ENCODE assay signal across 26 cellular contexts in genomic region chr5:146165469-146165868, GRCh38.
"Had no signal": no experiment of that assay in that cellular context is flagged by ENCODE, and none has a peak within 500 bp of the region (broad histone marks: within the 10 kb centered on the region; RNA-seq: fewer than 3 reads in every experiment).

No MANE protein-coding gene starts in this region.

- H3K9ac ChIP-seq: neural progenitor cell had no signal

- H3K4me3 ChIP-seq: neural progenitor cell, sigmoid colon, smooth muscle cell, vagina had no signal

- H3K27ac ChIP-seq: neural progenitor cell, sigmoid colon, vagina, WERI-Rb-1 had no signal

- ATAC-seq: activated CD8-positive, alpha-beta memory T cell treated with anti-CD3 and anti-CD28 coated beads, Interleukin-2, amount 10 ng/mL, durations not matched to agents 7 days and 5 days; activated CD8-positive, alpha-beta T cell treated with anti-CD3 and anti-CD28 coated beads for 36 hours; activated naive CD8-positive, alpha-beta T cell treated with anti-CD3 and anti-CD28 coated beads, Interleukin-2, amount 50 U/mL, for 24 hours; left ventricle myocardium superior; naive thymus-derived CD8-positive, alpha-beta T cell; stimulated activated memory B cell treated with anti-CD40 and anti-IgM and Interleukin-4, amounts not matched to agents 10 μg/mL and 1 μg/mL and 100 μg/mL, for 72 hours had no signal

- DNase-seq: activated CD4-positive, alpha-beta T cell treated with anti-CD3 and anti-CD28 coated beads, Interleukin-2, amount 10 ng/mL, durations not matched to agents 7 days and 5 days; activated CD4-positive, CD25-positive, alpha-beta regulatory T cell treated with anti-CD3 and anti-CD28 coated beads, Interleukin-2, amount 50 U/mL, for 72 hours; activated CD8-positive, alpha-beta memory T cell treated with anti-CD3 and anti-CD28 coated beads, Interleukin-2, amount 10 ng/mL, durations not matched to agents 7 days and 5 days; activated CD8-positive, alpha-beta T cell treated with anti-CD3 and anti-CD28 coated beads for 36 hours; activated gamma-delta T cell; activated naive CD4-positive, alpha-beta T cell treated with anti-CD3 and anti-CD28 coated beads, Interleukin-2, amount 50 U/mL, for 16 hours; activated naive CD8-positive, alpha-beta T cell treated with anti-CD3 and anti-CD28 coated beads, Interleukin-2, amount 50 U/mL, for 24 hours; activated T-cell treated with anti-CD3 and anti-CD28 coated beads for 4 hours; aorta; cerebellar nuclear complex; effector CD4-positive, alpha-beta T cell; hippocampal formation; left ventricle myocardium superior; mammary epithelial cell; naive thymus-derived CD8-positive, alpha-beta T cell; posterior cingulate gyrus; sigmoid colon; stimulated activated CD4-positive, alpha-beta T cell treated with anti-CD3 and anti-CD28 coated beads, Interleukin-15, amount 100 ng/mL, for 24 hours; WERI-Rb-1 had no signal

- H3K4me1 ChIP-seq: neural progenitor cell, sigmoid colon, vagina had no signal

- H3K4me1 Mint-ChIP-seq: activated naive CD8-positive, alpha-beta T cell treated with anti-CD3 and anti-CD28 coated beads, Interleukin-2, amount 50 U/mL, for 24 hours; mesothelial cell of epicardium; neural progenitor cell had no signal

- H3K9me3 ChIP-seq: sigmoid colon, vagina had no signal

- H3K27me3 Mint-ChIP-seq: activated CD4-positive, alpha-beta T cell treated with anti-CD3 and anti-CD28 coated beads, Interleukin-2, amount 10 ng/mL, durations not matched to agents 7 days and 5 days; activated CD8-positive, alpha-beta memory T cell treated with anti-CD3 and anti-CD28 coated beads, Interleukin-2, amount 10 ng/mL, durations not matched to agents 7 days and 5 days; activated CD8-positive, alpha-beta T cell treated with anti-CD3 and anti-CD28 coated beads for 36 hours; activated naive CD8-positive, alpha-beta T cell treated with anti-CD3 and anti-CD28 coated beads, Interleukin-2, amount 50 U/mL, for 24 hours; dendritic cell treated with granulocyte-macrophage colony-stimulating factor and Interleukin-4, amounts not matched to agents 40 ng/mL and 50 ng/mL, for 4 days; naive thymus-derived CD8-positive, alpha-beta T cell; stimulated activated memory B cell treated with anti-CD40 and anti-IgM and Interleukin-4, amounts not matched to agents 10 μg/mL and 1 μg/mL and 100 μg/mL, for 72 hours; type B pancreatic cell had no signal

- H3K4me2 ChIP-seq: neural progenitor cell, smooth muscle cell had no signal

- H2AFZ ChIP-seq: neural progenitor cell had no signal

- H3K27me3 ChIP-seq: neural progenitor cell, sigmoid colon, vagina had no signal

- H3K4me3 Mint-ChIP-seq: activated CD4-positive, alpha-beta T cell treated with anti-CD3 and anti-CD28 coated beads, Interleukin-2, amount 10 ng/mL, durations not matched to agents 7 days and 5 days; activated CD8-positive, alpha-beta memory T cell treated with anti-CD3 and anti-CD28 coated beads, Interleukin-2, amount 10 ng/mL, durations not matched to agents 7 days and 5 days; activated CD8-positive, alpha-beta T cell treated with anti-CD3 and anti-CD28 coated beads for 36 hours; activated naive CD8-positive, alpha-beta T cell treated with anti-CD3 and anti-CD28 coated beads, Interleukin-2, amount 50 U/mL, for 24 hours; dendritic cell treated with granulocyte-macrophage colony-stimulating factor and Interleukin-4, amounts not matched to agents 40 ng/mL and 50 ng/mL, for 4 days; mesothelial cell of epicardium; naive thymus-derived CD8-positive, alpha-beta T cell; neural progenitor cell; stimulated activated memory B cell treated with anti-CD40 and anti-IgM and Interleukin-4, amounts not matched to agents 10 μg/mL and 1 μg/mL and 100 μg/mL, for 72 hours; type B pancreatic cell had no signal

- H3K9me3 Mint-ChIP-seq: activated CD4-positive, alpha-beta T cell treated with anti-CD3 and anti-CD28 coated beads, Interleukin-2, amount 10 ng/mL, durations not matched to agents 7 days and 5 days; activated CD8-positive, alpha-beta T cell treated with anti-CD3 and anti-CD28 coated beads for 36 hours; activated naive CD8-positive, alpha-beta T cell treated with anti-CD3 and anti-CD28 coated beads, Interleukin-2, amount 50 U/mL, for 24 hours; dendritic cell treated with granulocyte-macrophage colony-stimulating factor and Interleukin-4, amounts not matched to agents 40 ng/mL and 50 ng/mL, for 4 days; naive thymus-derived CD8-positive, alpha-beta T cell; neural progenitor cell; stimulated activated memory B cell treated with anti-CD40 and anti-IgM and Interleukin-4, amounts not matched to agents 10 μg/mL and 1 μg/mL and 100 μg/mL, for 72 hours; type B pancreatic cell had no signal

- H3K27ac Mint-ChIP-seq: activated CD4-positive, alpha-beta T cell treated with anti-CD3 and anti-CD28 coated beads, Interleukin-2, amount 10 ng/mL, durations not matched to agents 7 days and 5 days; activated CD8-positive, alpha-beta memory T cell treated with anti-CD3 and anti-CD28 coated beads, Interleukin-2, amount 10 ng/mL, durations not matched to agents 7 days and 5 days; activated CD8-positive, alpha-beta T cell treated with anti-CD3 and anti-CD28 coated beads for 36 hours; activated naive CD8-positive, alpha-beta T cell treated with anti-CD3 and anti-CD28 coated beads, Interleukin-2, amount 50 U/mL, for 24 hours; dendritic cell treated with granulocyte-macrophage colony-stimulating factor and Interleukin-4, amounts not matched to agents 40 ng/mL and 50 ng/mL, for 4 days; mesothelial cell of epicardium; neural progenitor cell; stimulated activated memory B cell treated with anti-CD40 and anti-IgM and Interleukin-4, amounts not matched to agents 10 μg/mL and 1 μg/mL and 100 μg/mL, for 72 hours; type B pancreatic cell had no signal
